In genomic region chr2:163736433-163737168, GRCh38 we compare ENCODE assay signal across 9 cellular contexts. TPM values are rescaled to one million over a fixed set of nuclear protein-coding genes. Genes with fewer than 3 reads are reported as not detected.
DNase-seq lines count a peak whose midpoint lies in the region; ATAC-seq and TF ChIP-seq lines count a peak whose summit lies in the region.
"Had no signal": no experiment of that assay in that cellular context is flagged by ENCODE, and none has a peak within 500 bp of the region (broad histone marks: within the 10 kb centered on the region; RNA-seq: fewer than 3 reads in every experiment).

No MANE protein-coding gene starts in this region.

- no peaks in the 10 kb centered on the region for H3K9me3 ChIP-seq in psoas muscle

- TF ChIP-seq CTCF in psoas muscle (IDR thresholded peaks at IDR 0.05): peak; percentile 19

- H3K4me3 ChIP-seq in psoas muscle: peak overlapping the region; percentile 82
- H3K4me3 ChIP-seq: BLaER1 treated with 17β-estradiol and CSF1 and Interleukin-3, amounts not matched to agents 10 nM and 100 nM had no signal

- H3K4me1 ChIP-seq in psoas muscle: peaks cover 3% of the 10 kb centered on the region
- H3K4me1 ChIP-seq: BLaER1 treated with 17β-estradiol and CSF1 and Interleukin-3, amounts not matched to agents 10 nM and 100 nM had no signal

- 1% methylated on average over 27 to 53 of the region's 53 CpGs for WGBS in adipose tissue, 3 donors
- 0 to 4% (median 1%) methylated on average over 32 to 53 of the region's 53 CpGs for WGBS in psoas muscle, 3 donors

- intact Hi-C loops in left ventricle myocardium superior (cut with micrococcal nuclease): loop anchor here (10.0 kb wide), 1 partner anchor 318 kb away; no protein-coding TSS in a partner anchor
- intact Hi-C loops in psoas muscle (cut with DNase I): loop anchor here in 1 of 2 donors (5.0 kb wide), 1 partner anchor 389 kb away; no protein-coding TSS in a partner anchor

- peak; percentile 73 for ATAC-seq in left ventricle myocardium superior
- peak; percentile 62 to 71 (median 65) for ATAC-seq in psoas muscle
- no peak for ATAC-seq in GM18873 (IDR thresholded peaks at IDR 0.05; ENCODE audit: low FRiP score, unreplicated experiment)

- no peaks in the 10 kb centered on the region for H3K36me3 ChIP-seq in psoas muscle (ENCODE audit: insufficient read depth in 1 of 2, low read depth in 1 of 2)
- H3K36me3 ChIP-seq: BLaER1 treated with 17β-estradiol and CSF1 and Interleukin-3, amounts not matched to agents 10 nM and 100 nM had no signal

- DNase-seq in NCI-H1417 (lab: John Stamatoyannopoulos, UW): peak; percentile 32 to 68 (median 46)
- DNase-seq in NCI-H1417 treated with DMSO at 0.1 percent for 48 hours (lab: John Stamatoyannopoulos, UW): no peak
- DNase-seq in left ventricle myocardium superior: peak; percentile 73
- peak in 1 of 2 donors; percentile 55 for DNase-seq in psoas muscle
- no peak for DNase-seq in AML-193 (lab: John Stamatoyannopoulos, UW)
- DNase-seq in activated CD4-positive, alpha-beta T cell treated with anti-CD3 and anti-CD28 coated beads, Interleukin-2, amount 50 U/mL, for 4 hours: no peak

- H3K27ac ChIP-seq in adipose tissue (ENCODE audit: low read depth, low read length) (peak overlapping the region; percentile 65), psoas muscle (peak overlapping the region; percentile 96)
- H3K27ac ChIP-seq: BLaER1 treated with 17β-estradiol and CSF1 and Interleukin-3, amounts not matched to agents 10 nM and 100 nM had no signal

- no peaks in the 10 kb centered on the region for H3K27me3 ChIP-seq in psoas muscle (ENCODE audit: insufficient read depth in 3 of 3, low read length in 2 of 3)
- H3K27me3 ChIP-seq: BLaER1 treated with 17β-estradiol and CSF1 and Interleukin-3, amounts not matched to agents 10 nM and 100 nM had no signal

RNA-seq across cellular contexts. Expression of gene FIGN, which starts 0.8 kb away (rescaled TPM):
- 1 to 10 TPM; 1.1 to 1.7 (median 1.7) TPM for polyA plus RNA-seq in adipose tissue
- total RNA-seq in left ventricle myocardium superior: 16.6 TPM
- total RNA-seq in psoas muscle: 1 to 10 TPM; 1.2 to 3.0 (median 1.8) TPM
- 1 to 10 TPM in 1 of 3 donors, under 1 TPM in 2; 0.08 to 1.6 (median 0.30) TPM for polyA plus RNA-seq in psoas muscle

Comparison
In these comparisons a context has a peak if more than half of its experiments do, and no peak if none do; other contexts are left out.
1. DNase-seq: peak in NCI-H1417 (3 of 3) and left ventricle myocardium superior (single experiment); none in NCI-H1417 treated with DMSO at 0.1 percent for 48 hours (single experiment), AML-193 (0 of 2) and activated CD4-positive, alpha-beta T cell treated with anti-CD3 and anti-CD28 coated beads, Interleukin-2, amount 50 U/mL, for 4 hours (0 of 2).